In the genomic region with DNA sequence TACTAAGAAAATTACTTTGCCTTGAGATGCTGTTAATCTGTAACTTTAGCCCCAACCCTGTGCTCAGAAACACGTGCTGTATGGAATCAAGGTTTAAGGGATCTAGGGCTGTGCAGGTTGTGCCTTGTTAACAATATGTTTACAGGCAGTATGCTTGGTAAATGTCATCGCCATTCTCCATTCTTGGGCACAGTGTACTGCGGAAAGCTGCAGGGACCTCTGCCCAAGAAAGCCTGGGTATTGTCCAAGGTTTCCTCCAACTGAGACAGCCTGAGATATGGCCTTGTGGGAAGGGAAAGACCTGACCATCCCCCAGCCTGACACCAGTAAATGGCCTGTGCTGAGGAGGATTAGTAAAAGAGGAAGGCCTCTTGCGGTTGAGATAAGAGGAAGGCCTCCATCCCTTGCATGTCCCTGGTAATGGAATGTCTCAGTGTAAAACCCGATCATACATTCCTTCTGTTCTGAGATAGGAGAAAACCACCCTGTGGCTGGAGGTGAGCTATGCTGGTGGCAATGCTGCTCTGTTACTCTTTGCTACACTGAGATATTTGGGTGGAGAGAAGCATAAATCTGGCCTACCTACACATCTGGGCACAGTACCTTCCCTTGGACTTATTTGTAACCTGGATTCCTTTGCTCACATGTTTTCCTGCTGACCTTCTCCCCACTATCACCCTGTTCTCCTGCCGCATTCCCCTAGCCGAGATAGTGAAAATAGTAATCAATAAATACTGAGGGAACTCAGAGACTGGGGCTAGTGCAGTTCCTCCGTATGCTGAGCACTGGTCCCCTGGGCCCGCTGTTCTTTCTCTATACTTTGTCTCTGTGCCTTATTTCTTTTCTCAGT, we compare ENCODE assay signal across 1 cellular context.
A peak's percentile ranks its signal among the peaks of the same experiment; 100 is the strongest.
TF ChIP-seq lines count a peak whose summit lies in the region.

No MANE protein-coding gene starts in this region.

TF ChIP-seq in HEK293, 187 proteins besides CTCF, POLR2A, EP300 and RAD21:
- TF ChIP-seq ZXDB (tag by site-specific recombination; IDR thresholded peaks at IDR 0.05) = peak; percentile 23; the same call in 1 of the 2 replicates
- TF ChIP-seq, protein P1, sequence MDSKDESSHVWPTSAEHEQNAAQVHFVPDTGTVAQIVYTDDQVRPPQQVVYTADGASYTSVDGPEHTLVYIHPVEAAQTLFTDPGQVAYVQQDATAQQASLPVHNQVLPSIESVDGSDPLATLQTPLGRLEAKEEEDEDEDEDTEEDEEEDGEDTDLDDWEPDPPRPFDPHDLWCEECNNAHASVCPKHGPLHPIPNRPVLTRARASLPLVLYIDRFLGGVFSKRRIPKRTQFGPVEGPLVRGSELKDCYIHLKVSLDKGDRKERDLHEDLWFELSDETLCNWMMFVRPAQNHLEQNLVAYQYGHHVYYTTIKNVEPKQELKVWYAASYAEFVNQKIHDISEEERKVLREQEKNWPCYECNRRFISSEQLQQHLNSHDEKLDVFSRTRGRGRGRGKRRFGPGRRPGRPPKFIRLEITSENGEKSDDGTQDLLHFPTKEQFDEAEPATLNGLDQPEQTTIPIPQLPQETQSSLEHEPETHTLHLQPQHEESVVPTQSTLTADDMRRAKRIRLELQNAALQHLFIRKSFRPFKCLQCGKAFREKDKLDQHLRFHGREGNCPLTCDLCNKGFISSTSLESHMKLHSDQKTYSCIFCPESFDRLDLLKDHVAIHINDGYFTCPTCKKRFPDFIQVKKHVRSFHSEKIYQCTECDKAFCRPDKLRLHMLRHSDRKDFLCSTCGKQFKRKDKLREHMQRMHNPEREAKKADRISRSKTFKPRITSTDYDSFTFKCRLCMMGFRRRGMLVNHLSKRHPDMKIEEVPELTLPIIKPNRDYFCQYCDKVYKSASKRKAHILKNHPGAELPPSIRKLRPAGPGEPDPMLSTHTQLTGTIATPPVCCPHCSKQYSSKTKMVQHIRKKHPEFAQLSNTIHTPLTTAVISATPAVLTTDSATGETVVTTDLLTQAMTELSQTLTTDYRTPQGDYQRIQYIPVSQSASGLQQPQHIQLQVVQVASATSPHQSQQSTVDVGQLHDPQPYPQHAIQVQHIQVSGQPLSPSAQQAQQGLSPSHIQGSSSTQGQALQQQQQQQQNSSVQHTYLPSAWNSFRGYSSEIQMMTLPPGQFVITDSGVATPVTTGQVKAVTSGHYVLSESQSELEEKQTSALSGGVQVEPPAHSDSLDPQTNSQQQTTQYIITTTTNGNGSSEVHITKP (tag by site-specific recombination; IDR thresholded peaks at IDR 0.05) = peak; percentile 88
- peak; percentile 93 for TF ChIP-seq FEZF1 (tag by site-specific recombination; IDR thresholded peaks at IDR 0.05)
